2 cellular contexts compared by ENCODE assay signal in genomic region chr5:57157191-57157590, GRCh38.
A peak's percentile ranks its signal among the peaks of the same experiment; 100 is the strongest.
TF ChIP-seq lines count a peak whose summit lies in the region.

No MANE protein-coding gene starts in this region.

TF ChIP-seq in GM12891, 5 proteins besides CTCF, POLR2A, EP300 and RAD21:
- 0 out of 2 replicates have a peak, but pooled peaks have one; percentile 16 for TF ChIP-seq SPI1 (IDR thresholded peaks at IDR 0.05; ENCODE audit: low read depth, low read length)
- no peak for TF ChIP-seq PAX5 (IDR thresholded peaks at IDR 0.05; ENCODE audit: insufficient read depth, low read length, severe bottlenecking)
- no peak for TF ChIP-seq POU2F2 (IDR thresholded peaks at IDR 0.05; ENCODE audit: low read depth, low read length)
- no peak for TF ChIP-seq TAF1 (IDR thresholded peaks at IDR 0.05; ENCODE audit: low read depth, low read length)

TF ChIP-seq in GM12878, 131 proteins besides CTCF, POLR2A, EP300 and RAD21:
- TF ChIP-seq EED (IDR thresholded peaks at IDR 0.05; ENCODE audit: low read depth): 0 out of 2 replicates have a peak, but pooled peaks have one; percentile 22
- no peak for TF ChIP-seq ZBTB4 (CRISPR knock-in tag; IDR thresholded peaks at IDR 0.05)
- TF ChIP-seq CHD4 (IDR thresholded peaks at IDR 0.05): no peak
- TF ChIP-seq CBFB (IDR thresholded peaks at IDR 0.05; ENCODE audit: low read depth): no peak
- TF ChIP-seq SUZ12 (IDR thresholded peaks at IDR 0.05; ENCODE audit: unreplicated experiment): no peak
- TF ChIP-seq SMAD5 (IDR thresholded peaks at IDR 0.05; ENCODE audit: low read depth): no peak
- TF ChIP-seq ZNF207 (IDR thresholded peaks at IDR 0.05; ENCODE audit: borderline replicate concordance): no peak
- TF ChIP-seq BCLAF1 (IDR thresholded peaks at IDR 0.05): no peak
- peak; percentile 66; the same call in 1 of the 2 replicates for TF ChIP-seq SPI1 (IDR thresholded peaks at IDR 0.05; ENCODE audit: borderline replicate concordance, insufficient read depth, low read depth, low read length)
- no peak for TF ChIP-seq NFYA (IDR thresholded peaks at IDR 0.05; ENCODE audit: borderline replicate concordance, low read depth, low read length)
- no peak for TF ChIP-seq EZH2 (IDR thresholded peaks at IDR 0.05; ENCODE audit: borderline replicate concordance, control insufficient read depth, low read depth, low read length)
- TF ChIP-seq ATF2 (IDR thresholded peaks at IDR 0.05; ENCODE audit: low read length): no peak
- TF ChIP-seq RUNX3 (IDR thresholded peaks at IDR 0.05; ENCODE audit: low read length): no peak
- no peak for TF ChIP-seq MEF2A (IDR thresholded peaks at IDR 0.05; ENCODE audit: insufficient read depth, low read depth, low read length)
- no peak for TF ChIP-seq IKZF1 (conservative IDR thresholded peaks at IDR 0.05)
